ENCODE assay signal across 1 cellular context in genomic region chr1:94418664-94419655, GRCh38.
A peak's percentile ranks its signal among the peaks of the same experiment; 100 is the strongest.
TF ChIP-seq lines count a peak whose summit lies in the region.

No MANE protein-coding gene starts in this region.

TF ChIP-seq in HEK293, 187 proteins besides CTCF, POLR2A, EP300 and RAD21 (continued from another document and continues in another):
- no peak for TF ChIP-seq ZNF354C (tag by site-specific recombination; IDR thresholded peaks at IDR 0.05; ENCODE audit: borderline replicate concordance, low read depth)
- TF ChIP-seq ZNF214 (tag by site-specific recombination; IDR thresholded peaks at IDR 0.05; ENCODE audit: borderline replicate concordance) = no peak
- TF ChIP-seq ZBTB21 (tag by site-specific recombination; IDR thresholded peaks at IDR 0.05) = no peak
- TF ChIP-seq ZNF311 (tag by site-specific recombination; IDR thresholded peaks at IDR 0.05; ENCODE audit: borderline replicate concordance) = no peak
- no peak for TF ChIP-seq SETDB1 (IDR thresholded peaks at IDR 0.05; ENCODE audit: insufficient read length, low read length)
- peak; percentile 14; the same call in 1 of the 2 replicates for TF ChIP-seq PBX3 (CRISPR knock-in tag; IDR thresholded peaks at IDR 0.05)
- TF ChIP-seq ZBTB20 (tag by site-specific recombination; IDR thresholded peaks at IDR 0.05) = peak; percentile 31; the same call in 1 of the 2 replicates
- TF ChIP-seq ZNF416 (tag by site-specific recombination; IDR thresholded peaks at IDR 0.05) = no peak
- 0 out of 2 replicates have a peak, but pooled peaks have one; percentile 39 for TF ChIP-seq ZIC2 (tag by site-specific recombination; IDR thresholded peaks at IDR 0.05)
- no peak for TF ChIP-seq ZNF10 (tag by site-specific recombination; IDR thresholded peaks at IDR 0.05)
- peak; percentile 56; the same call in 1 of the 2 replicates for TF ChIP-seq REST (tag by site-specific recombination; IDR thresholded peaks at IDR 0.05)
- no peak for TF ChIP-seq ZNF362 (tag by site-specific recombination; IDR thresholded peaks at IDR 0.05)
- no peak for TF ChIP-seq ZNF140 (tag by site-specific recombination; IDR thresholded peaks at IDR 0.05)
- no peak for TF ChIP-seq SP2 (tag by site-specific recombination; IDR thresholded peaks at IDR 0.05)
- no peak for TF ChIP-seq HOXD13 (CRISPR knock-in tag; IDR thresholded peaks at IDR 0.05; ENCODE audit: borderline replicate concordance)
- TF ChIP-seq ZNF76 (tag by site-specific recombination; IDR thresholded peaks at IDR 0.05; ENCODE audit: borderline replicate concordance, low read depth) = no peak; the same call in 1 of the 2 replicates
- TF ChIP-seq MEIS1 (CRISPR knock-in tag; IDR thresholded peaks at IDR 0.05; ENCODE audit: borderline replicate concordance) = no peak
- TF ChIP-seq KLF10 (tag by site-specific recombination; IDR thresholded peaks at IDR 0.05) = no peak
- no peak for TF ChIP-seq ZNF560 (tag by site-specific recombination; IDR thresholded peaks at IDR 0.05; ENCODE audit: borderline replicate concordance)
- TF ChIP-seq ZNF776 (tag by site-specific recombination; IDR thresholded peaks at IDR 0.05; ENCODE audit: borderline replicate concordance) = no peak
- TF ChIP-seq ZNF639 (tag by site-specific recombination; IDR thresholded peaks at IDR 0.05) = no peak
- TF ChIP-seq ZNF768 (tag by site-specific recombination; IDR thresholded peaks at IDR 0.05) = no peak
- TF ChIP-seq ZNF202 (tag by site-specific recombination; IDR thresholded peaks at IDR 0.05; ENCODE audit: borderline replicate concordance) = no peak
- TF ChIP-seq ZNF175 (tag by site-specific recombination; IDR thresholded peaks at IDR 0.05) = no peak
- TF ChIP-seq ZNF555 (tag by site-specific recombination; conservative IDR thresholded peaks at IDR 0.05) = no peak
- no peak for TF ChIP-seq ZSCAN23 (tag by site-specific recombination; IDR thresholded peaks at IDR 0.05)
- peak; percentile 98 for TF ChIP-seq ZNF335 (tag by site-specific recombination; conservative IDR thresholded peaks at IDR 0.05)
- no peak for TF ChIP-seq OSR2 (tag by site-specific recombination; IDR thresholded peaks at IDR 0.05)
- TF ChIP-seq YY1 (tag by site-specific recombination; IDR thresholded peaks at IDR 0.05) = peak; percentile 8; the same call in 1 of the 2 replicates
- no peak for TF ChIP-seq ZNF48 (tag by site-specific recombination; IDR thresholded peaks at IDR 0.05)
- TF ChIP-seq ZNF174 (tag by site-specific recombination; IDR thresholded peaks at IDR 0.05) = no peak
- no peak; the same call in 1 of the 2 replicates for TF ChIP-seq KLF1 (tag by site-specific recombination; IDR thresholded peaks at IDR 0.05)
- no peak for TF ChIP-seq TRIM28 (IDR thresholded peaks at IDR 0.05; ENCODE audit: borderline replicate concordance, low read length)
- TF ChIP-seq ZBTB11 (tag by site-specific recombination; conservative IDR thresholded peaks at IDR 0.05; ENCODE audit: low read depth) = no peak; the same call in 1 of the 2 replicates
- TF ChIP-seq ZNF157 (tag by site-specific recombination; IDR thresholded peaks at IDR 0.05) = no peak
- peak; percentile 98 for TF ChIP-seq ZNF777 (tag by site-specific recombination; IDR thresholded peaks at IDR 0.05; ENCODE audit: borderline replicate concordance)
- peak; percentile 43; the same call in 1 of the 2 replicates for TF ChIP-seq ZEB2 (tag by site-specific recombination; IDR thresholded peaks at IDR 0.05)
- TF ChIP-seq ZBTB44 (tag by site-specific recombination; IDR thresholded peaks at IDR 0.05) = no peak
- TF ChIP-seq PRDM6 (tag by site-specific recombination; IDR thresholded peaks at IDR 0.05) = no peak; the same call in 1 of the 2 replicates
- no peak for TF ChIP-seq ZNF692 (tag by site-specific recombination; IDR thresholded peaks at IDR 0.05)
- no peak for TF ChIP-seq ELK4 (IDR thresholded peaks at IDR 0.05; ENCODE audit: borderline replicate concordance, low read depth, low read length)
- TF ChIP-seq GLIS1 (tag by site-specific recombination; IDR thresholded peaks at IDR 0.05) = no peak
- TF ChIP-seq FEZF1 (tag by site-specific recombination; IDR thresholded peaks at IDR 0.05) = no peak
- no peak for TF ChIP-seq ZNF18 (tag by site-specific recombination; IDR thresholded peaks at IDR 0.05)
- TF ChIP-seq ZNF629 (tag by site-specific recombination; IDR thresholded peaks at IDR 0.05) = peak; percentile 26; the same call in 1 of the 2 replicates
- 0 out of 2 replicates have a peak, but pooled peaks have one; percentile 5 for TF ChIP-seq YY2 (tag by site-specific recombination; IDR thresholded peaks at IDR 0.05)
